Comparison of ENCODE assay signal across 1 cellular context in the genomic region with DNA sequence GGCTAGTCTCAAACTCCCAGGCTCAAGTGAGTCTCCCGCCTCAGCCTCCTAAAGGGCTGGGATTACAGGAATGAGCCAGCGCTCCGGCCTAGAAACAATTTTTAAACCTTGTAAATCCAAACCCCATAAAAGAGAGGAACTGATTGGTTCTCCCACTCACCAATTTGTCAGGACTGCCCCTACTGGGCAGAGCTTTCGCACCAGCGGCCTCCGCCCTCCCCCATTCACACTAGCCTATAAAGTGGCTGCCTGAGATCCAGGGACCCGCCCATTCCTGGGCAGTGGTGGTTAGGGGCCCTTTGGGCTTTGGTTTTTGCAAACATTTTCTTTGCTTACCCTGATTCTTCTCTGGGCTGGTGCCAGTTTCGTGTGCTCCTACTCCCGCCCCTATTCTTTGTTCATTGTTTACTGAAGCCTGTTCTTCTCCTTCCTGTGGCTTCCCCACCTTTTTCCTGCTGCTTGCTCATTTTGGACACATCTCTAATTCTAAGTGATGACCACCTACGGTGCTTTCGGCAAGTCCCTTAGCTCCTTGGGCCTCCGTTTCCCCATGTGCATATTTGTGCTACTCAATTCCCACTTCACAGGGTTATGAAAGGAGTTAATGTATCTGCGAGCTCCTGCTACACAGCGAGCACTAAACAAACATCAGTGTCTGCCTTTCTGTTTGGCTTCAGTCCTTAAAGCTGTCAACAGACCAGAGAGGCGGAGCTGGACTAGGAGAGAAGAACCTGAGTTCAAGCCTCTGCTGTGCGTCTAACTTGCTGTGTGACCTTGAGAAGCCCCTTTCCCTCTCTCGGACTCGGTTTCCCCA.
A peak's percentile ranks its signal among the peaks of the same experiment; 100 is the strongest.
TF ChIP-seq lines count a peak whose summit lies in the region.

No MANE protein-coding gene starts in this region.

TF ChIP-seq in H1, 55 proteins besides CTCF, POLR2A, EP300 and RAD21:
- no peak for TF ChIP-seq EZH2 (IDR thresholded peaks at IDR 0.05; ENCODE audit: low read depth, low read length, severe bottlenecking)
- no peak for TF ChIP-seq YY1 (IDR thresholded peaks at IDR 0.05; ENCODE audit: low read depth, low read length)
- TF ChIP-seq CREB1 (IDR thresholded peaks at IDR 0.05) = no peak
- TF ChIP-seq SIX5 (IDR thresholded peaks at IDR 0.05; ENCODE audit: low read depth, low read length) = no peak
- TF ChIP-seq BRCA1 (IDR thresholded peaks at IDR 0.05; ENCODE audit: low read depth, low read length) = no peak
- peak; percentile 26; the same call in 1 of the 2 replicates for TF ChIP-seq TBP (IDR thresholded peaks at IDR 0.05; ENCODE audit: low read depth, low read length)
- 0 out of 2 replicates have a peak, but pooled peaks have one; percentile 61 for TF ChIP-seq BACH1 (IDR thresholded peaks at IDR 0.05; ENCODE audit: low read length)
- no peak for TF ChIP-seq TAF7 (optimal IDR thresholded peaks at IDR 0.05; ENCODE audit: borderline replicate concordance, low read depth, low read length)
- no peak for TF ChIP-seq SIRT6 (IDR thresholded peaks at IDR 0.05; ENCODE audit: low read length)
- TF ChIP-seq HDAC2 (IDR thresholded peaks at IDR 0.05; ENCODE audit: borderline replicate concordance in 1 of 2, low read depth in 2 of 2, low read length in 2 of 2) = no peak
- no peak for TF ChIP-seq CEBPB (IDR thresholded peaks at IDR 0.05; ENCODE audit: low read depth, low read length)
- TF ChIP-seq GABPA (IDR thresholded peaks at IDR 0.05; ENCODE audit: borderline replicate concordance, insufficient read depth, low read length) = no peak
- 0 out of 2 replicates have a peak, but pooled peaks have one; percentile 28 for TF ChIP-seq SP4 (IDR thresholded peaks at IDR 0.05; ENCODE audit: low read length)
- no peak for TF ChIP-seq SIN3A (conservative IDR thresholded peaks at IDR 0.05 in 1 of 2, IDR thresholded peaks at IDR 0.05 in 1 of 2; ENCODE audit: low read depth in 1 of 2, low read length in 2 of 2)
- no peak for TF ChIP-seq RFX5 (IDR thresholded peaks at IDR 0.05; ENCODE audit: borderline replicate concordance, low read depth, low read length)
- TF ChIP-seq SP2 (IDR thresholded peaks at IDR 0.05; ENCODE audit: low read length) = no peak
- no peak for TF ChIP-seq ASH2L (IDR thresholded peaks at IDR 0.05; ENCODE audit: low read length)
- no peak for TF ChIP-seq PHF8 (conservative IDR thresholded peaks at IDR 0.05; ENCODE audit: low read depth, low read length)
- TF ChIP-seq CBX5 (IDR thresholded peaks at IDR 0.05; ENCODE audit: low read depth, low read length) = no peak
- no peak for TF ChIP-seq MAFK (IDR thresholded peaks at IDR 0.05; ENCODE audit: low read depth, low read length)
- TF ChIP-seq NRF1 (IDR thresholded peaks at IDR 0.05; ENCODE audit: low read depth, low read length) = no peak
- no peak for TF ChIP-seq POLR2AphosphoS5 (IDR thresholded peaks at IDR 0.05; ENCODE audit: low read depth, low read length)
- no peak for TF ChIP-seq CHD1 (IDR thresholded peaks at IDR 0.05; ENCODE audit: low read depth, low read length)
- no peak for TF ChIP-seq NANOG (IDR thresholded peaks at IDR 0.05; ENCODE audit: insufficient read depth, low read depth, low read length, poor library complexity, severe bottlenecking)
- TF ChIP-seq, protein P1, sequence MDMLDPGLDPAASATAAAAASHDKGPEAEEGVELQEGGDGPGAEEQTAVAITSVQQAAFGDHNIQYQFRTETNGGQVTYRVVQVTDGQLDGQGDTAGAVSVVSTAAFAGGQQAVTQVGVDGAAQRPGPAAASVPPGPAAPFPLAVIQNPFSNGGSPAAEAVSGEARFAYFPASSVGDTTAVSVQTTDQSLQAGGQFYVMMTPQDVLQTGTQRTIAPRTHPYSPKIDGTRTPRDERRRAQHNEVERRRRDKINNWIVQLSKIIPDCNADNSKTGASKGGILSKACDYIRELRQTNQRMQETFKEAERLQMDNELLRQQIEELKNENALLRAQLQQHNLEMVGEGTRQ (IDR thresholded peaks at IDR 0.05; ENCODE audit: low read length) = no peak
- TF ChIP-seq TAF1 (IDR thresholded peaks at IDR 0.05; ENCODE audit: low read depth, low read length) = peak; percentile 61
- peak; percentile 66 for TF ChIP-seq KDM1A (IDR thresholded peaks at IDR 0.05; ENCODE audit: borderline replicate concordance, low read length)
- TF ChIP-seq KDM5A (IDR thresholded peaks at IDR 0.05; ENCODE audit: low read length) = no peak
- TF ChIP-seq KDM4A (IDR thresholded peaks at IDR 0.05; ENCODE audit: low read depth, low read length, severe bottlenecking) = no peak
- no peak for TF ChIP-seq BCL11A (IDR thresholded peaks at IDR 0.05; ENCODE audit: low read depth in 2 of 2, low read length in 2 of 2)
- no peak for TF ChIP-seq FOSL1 (IDR thresholded peaks at IDR 0.05; ENCODE audit: insufficient read depth, low read depth, low read length)
- TF ChIP-seq, protein P2, sequence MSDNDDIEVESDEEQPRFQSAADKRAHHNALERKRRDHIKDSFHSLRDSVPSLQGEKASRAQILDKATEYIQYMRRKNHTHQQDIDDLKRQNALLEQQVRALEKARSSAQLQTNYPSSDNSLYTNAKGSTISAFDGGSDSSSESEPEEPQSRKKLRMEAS (IDR thresholded peaks at IDR 0.05) = no peak
- no peak for TF ChIP-seq TCF12 (IDR thresholded peaks at IDR 0.05; ENCODE audit: low read depth, low read length)
- no peak for TF ChIP-seq SRF (IDR thresholded peaks at IDR 0.05; ENCODE audit: low read depth, low read length)
- TF ChIP-seq POU5F1 (IDR thresholded peaks at IDR 0.05; ENCODE audit: low read depth, low read length) = no peak
- TF ChIP-seq ZNF274 (IDR thresholded peaks at IDR 0.05; ENCODE audit: borderline replicate concordance, extremely low read depth, low read length) = no peak
- no peak for TF ChIP-seq GTF2F1 (IDR thresholded peaks at IDR 0.05; ENCODE audit: borderline replicate concordance, low read depth, low read length)
- no peak for TF ChIP-seq RBBP5 (IDR thresholded peaks at IDR 0.05; ENCODE audit: borderline replicate concordance, low read depth, low read length)
- no peak for TF ChIP-seq EGR1 (IDR thresholded peaks at IDR 0.05; ENCODE audit: borderline replicate concordance, low read depth, low read length)
- TF ChIP-seq, protein P3, sequence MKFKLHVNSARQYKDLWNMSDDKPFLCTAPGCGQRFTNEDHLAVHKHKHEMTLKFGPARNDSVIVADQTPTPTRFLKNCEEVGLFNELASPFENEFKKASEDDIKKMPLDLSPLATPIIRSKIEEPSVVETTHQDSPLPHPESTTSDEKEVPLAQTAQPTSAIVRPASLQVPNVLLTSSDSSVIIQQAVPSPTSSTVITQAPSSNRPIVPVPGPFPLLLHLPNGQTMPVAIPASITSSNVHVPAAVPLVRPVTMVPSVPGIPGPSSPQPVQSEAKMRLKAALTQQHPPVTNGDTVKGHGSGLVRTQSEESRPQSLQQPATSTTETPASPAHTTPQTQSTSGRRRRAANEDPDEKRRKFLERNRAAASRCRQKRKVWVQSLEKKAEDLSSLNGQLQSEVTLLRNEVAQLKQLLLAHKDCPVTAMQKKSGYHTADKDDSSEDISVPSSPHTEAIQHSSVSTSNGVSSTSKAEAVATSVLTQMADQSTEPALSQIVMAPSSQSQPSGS (IDR thresholded peaks at IDR 0.05; ENCODE audit: low read length) = no peak
- TF ChIP-seq, protein P4, sequence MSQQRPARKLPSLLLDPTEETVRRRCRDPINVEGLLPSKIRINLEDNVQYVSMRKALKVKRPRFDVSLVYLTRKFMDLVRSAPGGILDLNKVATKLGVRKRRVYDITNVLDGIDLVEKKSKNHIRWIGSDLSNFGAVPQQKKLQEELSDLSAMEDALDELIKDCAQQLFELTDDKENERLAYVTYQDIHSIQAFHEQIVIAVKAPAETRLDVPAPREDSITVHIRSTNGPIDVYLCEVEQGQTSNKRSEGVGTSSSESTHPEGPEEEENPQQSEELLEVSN (IDR thresholded peaks at IDR 0.05) = no peak; the same call in 1 of the 2 replicates
- TF ChIP-seq, protein P5, sequence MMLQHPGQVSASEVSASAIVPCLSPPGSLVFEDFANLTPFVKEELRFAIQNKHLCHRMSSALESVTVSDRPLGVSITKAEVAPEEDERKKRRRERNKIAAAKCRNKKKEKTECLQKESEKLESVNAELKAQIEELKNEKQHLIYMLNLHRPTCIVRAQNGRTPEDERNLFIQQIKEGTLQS (IDR thresholded peaks at IDR 0.05; ENCODE audit: insufficient read depth, low read depth, low read length) = no peak
- no peak for TF ChIP-seq HDAC6 (IDR thresholded peaks at IDR 0.05; ENCODE audit: low read depth, low read length)
- TF ChIP-seq RNF2 (IDR thresholded peaks at IDR 0.05; ENCODE audit: borderline replicate concordance, low read depth, low read length, missing control alignments, poor library complexity, severe bottlenecking) = no peak
- TF ChIP-seq RXRA (IDR thresholded peaks at IDR 0.05; ENCODE audit: insufficient read depth, low read depth, low read length) = no peak
- TF ChIP-seq CHD2 (IDR thresholded peaks at IDR 0.05; ENCODE audit: low read length) = peak; percentile 66
- TF ChIP-seq SUZ12 (IDR thresholded peaks at IDR 0.05; ENCODE audit: low read length) = no peak
- no peak for TF ChIP-seq JUN (IDR thresholded peaks at IDR 0.05; ENCODE audit: low read depth, low read length)
- TF ChIP-seq CBX8 (IDR thresholded peaks at IDR 0.05; ENCODE audit: borderline replicate concordance, low read depth, low read length) = no peak
- TF ChIP-seq, protein P6, sequence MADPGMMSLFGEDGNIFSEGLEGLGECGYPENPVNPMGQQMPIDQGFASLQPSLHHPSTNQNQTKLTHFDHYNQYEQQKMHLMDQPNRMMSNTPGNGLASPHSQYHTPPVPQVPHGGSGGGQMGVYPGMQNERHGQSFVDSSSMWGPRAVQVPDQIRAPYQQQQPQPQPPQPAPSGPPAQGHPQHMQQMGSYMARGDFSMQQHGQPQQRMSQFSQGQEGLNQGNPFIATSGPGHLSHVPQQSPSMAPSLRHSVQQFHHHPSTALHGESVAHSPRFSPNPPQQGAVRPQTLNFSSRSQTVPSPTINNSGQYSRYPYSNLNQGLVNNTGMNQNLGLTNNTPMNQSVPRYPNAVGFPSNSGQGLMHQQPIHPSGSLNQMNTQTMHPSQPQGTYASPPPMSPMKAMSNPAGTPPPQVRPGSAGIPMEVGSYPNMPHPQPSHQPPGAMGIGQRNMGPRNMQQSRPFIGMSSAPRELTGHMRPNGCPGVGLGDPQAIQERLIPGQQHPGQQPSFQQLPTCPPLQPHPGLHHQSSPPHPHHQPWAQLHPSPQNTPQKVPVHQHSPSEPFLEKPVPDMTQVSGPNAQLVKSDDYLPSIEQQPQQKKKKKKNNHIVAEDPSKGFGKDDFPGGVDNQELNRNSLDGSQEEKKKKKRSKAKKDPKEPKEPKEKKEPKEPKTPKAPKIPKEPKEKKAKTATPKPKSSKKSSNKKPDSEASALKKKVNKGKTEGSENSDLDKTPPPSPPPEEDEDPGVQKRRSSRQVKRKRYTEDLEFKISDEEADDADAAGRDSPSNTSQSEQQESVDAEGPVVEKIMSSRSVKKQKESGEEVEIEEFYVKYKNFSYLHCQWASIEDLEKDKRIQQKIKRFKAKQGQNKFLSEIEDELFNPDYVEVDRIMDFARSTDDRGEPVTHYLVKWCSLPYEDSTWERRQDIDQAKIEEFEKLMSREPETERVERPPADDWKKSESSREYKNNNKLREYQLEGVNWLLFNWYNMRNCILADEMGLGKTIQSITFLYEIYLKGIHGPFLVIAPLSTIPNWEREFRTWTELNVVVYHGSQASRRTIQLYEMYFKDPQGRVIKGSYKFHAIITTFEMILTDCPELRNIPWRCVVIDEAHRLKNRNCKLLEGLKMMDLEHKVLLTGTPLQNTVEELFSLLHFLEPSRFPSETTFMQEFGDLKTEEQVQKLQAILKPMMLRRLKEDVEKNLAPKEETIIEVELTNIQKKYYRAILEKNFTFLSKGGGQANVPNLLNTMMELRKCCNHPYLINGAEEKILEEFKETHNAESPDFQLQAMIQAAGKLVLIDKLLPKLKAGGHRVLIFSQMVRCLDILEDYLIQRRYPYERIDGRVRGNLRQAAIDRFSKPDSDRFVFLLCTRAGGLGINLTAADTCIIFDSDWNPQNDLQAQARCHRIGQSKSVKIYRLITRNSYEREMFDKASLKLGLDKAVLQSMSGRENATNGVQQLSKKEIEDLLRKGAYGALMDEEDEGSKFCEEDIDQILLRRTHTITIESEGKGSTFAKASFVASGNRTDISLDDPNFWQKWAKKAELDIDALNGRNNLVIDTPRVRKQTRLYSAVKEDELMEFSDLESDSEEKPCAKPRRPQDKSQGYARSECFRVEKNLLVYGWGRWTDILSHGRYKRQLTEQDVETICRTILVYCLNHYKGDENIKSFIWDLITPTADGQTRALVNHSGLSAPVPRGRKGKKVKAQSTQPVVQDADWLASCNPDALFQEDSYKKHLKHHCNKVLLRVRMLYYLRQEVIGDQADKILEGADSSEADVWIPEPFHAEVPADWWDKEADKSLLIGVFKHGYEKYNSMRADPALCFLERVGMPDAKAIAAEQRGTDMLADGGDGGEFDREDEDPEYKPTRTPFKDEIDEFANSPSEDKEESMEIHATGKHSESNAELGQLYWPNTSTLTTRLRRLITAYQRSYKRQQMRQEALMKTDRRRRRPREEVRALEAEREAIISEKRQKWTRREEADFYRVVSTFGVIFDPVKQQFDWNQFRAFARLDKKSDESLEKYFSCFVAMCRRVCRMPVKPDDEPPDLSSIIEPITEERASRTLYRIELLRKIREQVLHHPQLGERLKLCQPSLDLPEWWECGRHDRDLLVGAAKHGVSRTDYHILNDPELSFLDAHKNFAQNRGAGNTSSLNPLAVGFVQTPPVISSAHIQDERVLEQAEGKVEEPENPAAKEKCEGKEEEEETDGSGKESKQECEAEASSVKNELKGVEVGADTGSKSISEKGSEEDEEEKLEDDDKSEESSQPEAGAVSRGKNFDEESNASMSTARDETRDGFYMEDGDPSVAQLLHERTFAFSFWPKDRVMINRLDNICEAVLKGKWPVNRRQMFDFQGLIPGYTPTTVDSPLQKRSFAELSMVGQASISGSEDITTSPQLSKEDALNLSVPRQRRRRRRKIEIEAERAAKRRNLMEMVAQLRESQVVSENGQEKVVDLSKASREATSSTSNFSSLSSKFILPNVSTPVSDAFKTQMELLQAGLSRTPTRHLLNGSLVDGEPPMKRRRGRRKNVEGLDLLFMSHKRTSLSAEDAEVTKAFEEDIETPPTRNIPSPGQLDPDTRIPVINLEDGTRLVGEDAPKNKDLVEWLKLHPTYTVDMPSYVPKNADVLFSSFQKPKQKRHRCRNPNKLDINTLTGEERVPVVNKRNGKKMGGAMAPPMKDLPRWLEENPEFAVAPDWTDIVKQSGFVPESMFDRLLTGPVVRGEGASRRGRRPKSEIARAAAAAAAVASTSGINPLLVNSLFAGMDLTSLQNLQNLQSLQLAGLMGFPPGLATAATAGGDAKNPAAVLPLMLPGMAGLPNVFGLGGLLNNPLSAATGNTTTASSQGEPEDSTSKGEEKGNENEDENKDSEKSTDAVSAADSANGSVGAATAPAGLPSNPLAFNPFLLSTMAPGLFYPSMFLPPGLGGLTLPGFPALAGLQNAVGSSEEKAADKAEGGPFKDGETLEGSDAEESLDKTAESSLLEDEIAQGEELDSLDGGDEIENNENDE (IDR thresholded peaks at IDR 0.05; ENCODE audit: insufficient replicate concordance, low read length) = no peak
- TF ChIP-seq TEAD4 (IDR thresholded peaks at IDR 0.05; ENCODE audit: low read depth, low read length) = no peak
- TF ChIP-seq CTBP2 (IDR thresholded peaks at IDR 0.05; ENCODE audit: borderline replicate concordance, insufficient read depth, insufficient read length, low read length) = no peak
- no peak for TF ChIP-seq JUND (IDR thresholded peaks at IDR 0.05; ENCODE audit: low read length)
- TF ChIP-seq SP1 (IDR thresholded peaks at IDR 0.05; ENCODE audit: low read depth, low read length) = peak; percentile 92
- TF ChIP-seq SAP30 (IDR thresholded peaks at IDR 0.05; ENCODE audit: insufficient read depth, insufficient replicate concordance, low read length) = no peak
